In genomic region chr11:123525072-123525471, GRCh38 we compare ENCODE assay signal across 18 cellular contexts.
DNase-seq lines count a peak whose midpoint lies in the region; ATAC-seq lines count a peak whose summit lies in the region.
"Had no signal": no experiment of that assay in that cellular context is flagged by ENCODE, and none has a peak within 500 bp of the region (broad histone marks: within the 10 kb centered on the region; RNA-seq: fewer than 3 reads in every experiment).

No MANE protein-coding gene starts in this region.

- H3K9me3 ChIP-seq in NT2/D1 (ENCODE audit: insufficient read depth, low read length) = no peaks in the 10 kb centered on the region
- H3K9me3 ChIP-seq: stomach, uterus had no signal

- no peak overlapping the region for H3K27ac Mint-ChIP-seq in activated naive CD8-positive, alpha-beta T cell treated with anti-CD3 and anti-CD28 coated beads, Interleukin-2, amount 50 U/mL, for 24 hours
- H3K27ac Mint-ChIP-seq: activated naive CD4-positive, alpha-beta T cell treated with anti-CD3 and anti-CD28 coated beads, Interleukin-2, amount 10 ng/mL, durations not matched to agents 7 days and 5 days had no signal

- no peak for ATAC-seq in activated naive CD8-positive, alpha-beta T cell treated with anti-CD3 and anti-CD28 coated beads, Interleukin-2, amount 50 U/mL, for 24 hours

- H2AFZ ChIP-seq in ACC112 (ENCODE audit: low read length, unreplicated experiment) = no peak overlapping the region

- H3K27ac ChIP-seq in ACC112 (ENCODE audit: low read depth, low read length) = no peak overlapping the region
- peak overlapping the region; percentile 38 for H3K27ac ChIP-seq in layer of hippocampus (ENCODE audit: low read depth, low read length)
- H3K27ac ChIP-seq: cardiac muscle cell, stomach, uterus had no signal

- peak overlapping the region; percentile 67 for H3K9ac ChIP-seq in NT2/D1 (ENCODE audit: insufficient read length, low read depth)

- H3K36me3 ChIP-seq in ACC112 (ENCODE audit: insufficient read depth, low read length) = no peaks in the 10 kb centered on the region
- H3K36me3 ChIP-seq in NT2/D1 (ENCODE audit: insufficient read depth, insufficient read length, low read length) = no peaks in the 10 kb centered on the region
- H3K36me3 ChIP-seq: cardiac muscle cell, stomach, uterus had no signal

- H3K4me1 ChIP-seq in ACC112 (ENCODE audit: control insufficient read depth, insufficient read depth, low read length, unreplicated experiment) (no peaks in the 10 kb centered on the region), NT2/D1 (ENCODE audit: insufficient read depth, insufficient read length) (peaks cover 11% of the 10 kb centered on the region)
- H3K4me1 ChIP-seq: uterus had no signal

- no peaks in the 10 kb centered on the region for H3K27me3 Mint-ChIP-seq in activated naive CD8-positive, alpha-beta T cell treated with anti-CD3 and anti-CD28 coated beads, Interleukin-2, amount 50 U/mL, for 24 hours
- H3K27me3 Mint-ChIP-seq: activated naive CD4-positive, alpha-beta T cell treated with anti-CD3 and anti-CD28 coated beads, Interleukin-2, amount 10 ng/mL, durations not matched to agents 7 days and 5 days had no signal

- no peaks in the 10 kb centered on the region for H3K36me3 Mint-ChIP-seq in activated naive CD8-positive, alpha-beta T cell treated with anti-CD3 and anti-CD28 coated beads, Interleukin-2, amount 50 U/mL, for 24 hours (ENCODE audit: low read depth)

- no peaks in the 10 kb centered on the region for H3K9me3 Mint-ChIP-seq in activated naive CD8-positive, alpha-beta T cell treated with anti-CD3 and anti-CD28 coated beads, Interleukin-2, amount 50 U/mL, for 24 hours

- DNase-seq in NT2/D1 (ENCODE audit: low read depth, low spot score) (no peak), cerebellar cortex (ENCODE audit: low spot score) (peak; percentile 55), NCI-H1417 (lab: John Stamatoyannopoulos, UW) (no peak), RPMI8226 (no peak)
- no peak for DNase-seq in activated naive CD8-positive, alpha-beta T cell treated with anti-CD3 and anti-CD28 coated beads, Interleukin-2, amount 50 U/mL, for 24 hours
- DNase-seq in activated CD4-positive, alpha-beta T cell treated with anti-CD3 and anti-CD28 coated beads for 48 hours = no peak
- DNase-seq: activated CD4-positive, alpha-beta T cell treated with anti-CD3 and anti-CD28 coated beads for 4 hours; activated naive CD4-positive, alpha-beta T cell treated with anti-CD3 and anti-CD28 coated beads, Interleukin-2, amount 10 ng/mL, durations not matched to agents 7 days and 5 days; foreskin melanocyte; GDM1; Karpas-422; NCI-H1436; NCI-H226; stomach; uterus had no signal

- no peaks in the 10 kb centered on the region for H3K79me2 ChIP-seq in ACC112 (ENCODE audit: control insufficient read depth, insufficient read depth, low read length, unreplicated experiment)

- no peaks in the 10 kb centered on the region for H3K4me1 Mint-ChIP-seq in activated naive CD8-positive, alpha-beta T cell treated with anti-CD3 and anti-CD28 coated beads, Interleukin-2, amount 50 U/mL, for 24 hours
- H3K4me1 Mint-ChIP-seq: activated naive CD4-positive, alpha-beta T cell treated with anti-CD3 and anti-CD28 coated beads, Interleukin-2, amount 10 ng/mL, durations not matched to agents 7 days and 5 days had no signal

- H3K4me3 Mint-ChIP-seq in activated naive CD8-positive, alpha-beta T cell treated with anti-CD3 and anti-CD28 coated beads, Interleukin-2, amount 50 U/mL, for 24 hours = no peak overlapping the region
- H3K4me3 Mint-ChIP-seq: activated naive CD4-positive, alpha-beta T cell treated with anti-CD3 and anti-CD28 coated beads, Interleukin-2, amount 10 ng/mL, durations not matched to agents 7 days and 5 days had no signal

- H3K27me3 ChIP-seq in ACC112 (ENCODE audit: insufficient read depth, low read length) (peaks cover 29% of the 10 kb centered on the region), NT2/D1 (ENCODE audit: insufficient read depth, insufficient read length) (no peaks in the 10 kb centered on the region), layer of hippocampus (ENCODE audit: control insufficient read depth, insufficient read depth, low read length) (no peaks in the 10 kb centered on the region)
- H3K27me3 ChIP-seq: cardiac muscle cell, uterus had no signal

- H3K4me3 ChIP-seq in ACC112 (ENCODE audit: low read depth, low read length) (peak overlapping the region; percentile 47; the same call in 1 of the 2 replicates), NT2/D1 (ENCODE audit: insufficient read length, low read depth) (no peak overlapping the region)
- H3K4me3 ChIP-seq: cardiac muscle cell, stomach, uterus had no signal
